In genomic region chr14:88790501-88791251, GRCh38 we compare ENCODE assay signal across 13 cellular contexts. TPM values are rescaled to one million over a fixed set of nuclear protein-coding genes. Genes with fewer than 3 reads are reported as not detected.
A peak's percentile ranks its signal among the peaks of the same experiment; 100 is the strongest.
DNase-seq lines count a peak whose midpoint lies in the region; ATAC-seq and TF ChIP-seq lines count a peak whose summit lies in the region.
"Had no signal": no experiment of that assay in that cellular context is flagged by ENCODE, and none has a peak within 500 bp of the region (broad histone marks: within the 10 kb centered on the region; RNA-seq: fewer than 3 reads in every experiment).

No MANE protein-coding gene starts in this region.

- H3K4me2 ChIP-seq in neural progenitor cell: no peak overlapping the region

- no peak overlapping the region for H2AFZ ChIP-seq in neural progenitor cell (replicated peaks)

- CTCF ChIA-PET in activated CD4-positive, alpha-beta T cell treated with anti-CD3 and anti-CD28 coated beads for 36 hours (lab: Charles Lee): interaction anchor here (0.9 to 1.4 kb wide), 2 partner anchors 34 to 124 kb away, joined by 3 read pairs; partner anchors contain the start of gene TTC8

- H3K4me1 Mint-ChIP-seq in activated CD4-positive, alpha-beta T cell treated with anti-CD3 and anti-CD28 coated beads for 36 hours: peaks cover 31% of the 10 kb centered on the region
- peaks cover 6 to 18% (median 13%) of the 10 kb centered on the region in 3 donors for H3K4me1 Mint-ChIP-seq in IgD-negative memory B cell
- H3K4me1 Mint-ChIP-seq in activated naive CD8-positive, alpha-beta T cell treated with anti-CD3 and anti-CD28 coated beads, Interleukin-2, amount 50 U/mL, for 24 hours: peaks cover 34% of the 10 kb centered on the region
- peaks cover 3% of the 10 kb centered on the region for H3K4me1 Mint-ChIP-seq in neural progenitor cell

- POLR2A ChIA-PET in activated CD4-positive, alpha-beta T cell treated with anti-CD3 and anti-CD28 coated beads for 36 hours (lab: Charles Lee): interaction anchor here (1.9 kb wide), 1 partner anchor 34 kb away, joined by 9 read pairs; the partner anchor contains the start of gene TTC8

- H4K20me1 ChIP-seq in neural progenitor cell (ENCODE audit: low read depth): peaks cover 8% of the 10 kb centered on the region

- H3K27me3 ChIP-seq in neural progenitor cell (peaks cover 79% of the 10 kb centered on the region), tibial artery (no peaks in the 10 kb centered on the region)
- H3K27me3 ChIP-seq: uterus had no signal

- H3K9me3 ChIP-seq in neural progenitor cell (ENCODE audit: low read depth) (no peaks in the 10 kb centered on the region), tibial artery (no peaks in the 10 kb centered on the region)
- H3K9me3 ChIP-seq: heart left ventricle, uterus had no signal

- no peaks in the 10 kb centered on the region for H3K36me3 Mint-ChIP-seq in activated CD4-positive, alpha-beta T cell treated with anti-CD3 and anti-CD28 coated beads for 36 hours (ENCODE audit: low read depth)
- H3K36me3 Mint-ChIP-seq in IgD-negative memory B cell: peaks cover 4% of the 10 kb centered on the region
- H3K36me3 Mint-ChIP-seq in activated naive CD8-positive, alpha-beta T cell treated with anti-CD3 and anti-CD28 coated beads, Interleukin-2, amount 50 U/mL, for 24 hours (ENCODE audit: low read depth): peaks cover 8% of the 10 kb centered on the region
- H3K36me3 Mint-ChIP-seq in neural progenitor cell: no peaks in the 10 kb centered on the region

- ATAC-seq in activated CD4-positive, alpha-beta T cell treated with anti-CD3 and anti-CD28 coated beads for 36 hours: peak; percentile 14
- no peak for ATAC-seq in activated naive CD8-positive, alpha-beta T cell treated with anti-CD3 and anti-CD28 coated beads, Interleukin-2, amount 50 U/mL, for 24 hours
- ATAC-seq: heart left ventricle, left lobe of liver had no signal

- H3K9me3 Mint-ChIP-seq in activated CD4-positive, alpha-beta T cell treated with anti-CD3 and anti-CD28 coated beads for 36 hours (ENCODE audit: low read depth): no peaks in the 10 kb centered on the region
- H3K9me3 Mint-ChIP-seq in IgD-negative memory B cell (peaks cover 0 to 4% (median 0%) of the 10 kb centered on the region in 3 donors), neural progenitor cell (no peaks in the 10 kb centered on the region)
- peaks cover 7% of the 10 kb centered on the region for H3K9me3 Mint-ChIP-seq in activated naive CD8-positive, alpha-beta T cell treated with anti-CD3 and anti-CD28 coated beads, Interleukin-2, amount 50 U/mL, for 24 hours

- H3K27ac ChIP-seq in neural progenitor cell: no peak overlapping the region
- no peak overlapping the region for H3K27ac ChIP-seq in tibial artery
- H3K27ac ChIP-seq: heart left ventricle, uterus had no signal

- DNase-seq in activated CD4-positive, alpha-beta T cell treated with anti-CD3 and anti-CD28 coated beads for 36 hours: no peak
- no peak for DNase-seq in activated CD4-positive, alpha-beta T cell treated with anti-CD3 and anti-CD28 coated beads for 4 hours
- no peak for DNase-seq in activated naive CD8-positive, alpha-beta T cell treated with anti-CD3 and anti-CD28 coated beads, Interleukin-2, amount 50 U/mL, for 24 hours
- DNase-seq in neural progenitor cell (ENCODE audit: low spot score): no peak
- no peak for DNase-seq in tibial artery
- no peak for DNase-seq in activated CD4-positive, CD25-positive, alpha-beta regulatory T cell (lab: John Stamatoyannopoulos, UW)
- no peak for DNase-seq in cardiac septum (ENCODE audit: low spot score)
- DNase-seq: aorta; effector CD4-positive, alpha-beta T cell; heart left ventricle; uterus had no signal

- H3K27ac Mint-ChIP-seq in activated CD4-positive, alpha-beta T cell treated with anti-CD3 and anti-CD28 coated beads for 36 hours: peak overlapping the region; percentile 87
- H3K27ac Mint-ChIP-seq in IgD-negative memory B cell (peak overlapping the region in 2 of 3 donors; percentile 93 to 94), neural progenitor cell (no peak overlapping the region)
- H3K27ac Mint-ChIP-seq in activated naive CD8-positive, alpha-beta T cell treated with anti-CD3 and anti-CD28 coated beads, Interleukin-2, amount 50 U/mL, for 24 hours: no peak overlapping the region

- intact Hi-C loops in activated CD4-positive, alpha-beta T cell treated with anti-CD3 and anti-CD28 coated beads for 36 hours (cut with DNase I, micrococcal nuclease): loop anchor here (5.0 kb wide), 7 partner anchors 123 to 798 kb away; partner anchors contain the start of genes GALC (in 1 of the 2), GPR65 (in 1 of the 2) and ZC3H14 (in 1 of the 2)
- intact Hi-C loops in tibial artery (cut with DNase I; ENCODE audit: low total_unique reads): no loop called here
- intact Hi-C loops in cardiac septum (cut with DNase I): no loop called here

- H3K4me3 ChIP-seq in neural progenitor cell (no peak overlapping the region), tibial artery (no peak overlapping the region)

- TF ChIP-seq CTCF in neural progenitor cell (IDR thresholded peaks at IDR 0.05) (no peak), tibial artery (IDR thresholded peaks at IDR 0.05) (no peak)

- peaks cover 3% of the 10 kb centered on the region for H3K27me3 Mint-ChIP-seq in activated CD4-positive, alpha-beta T cell treated with anti-CD3 and anti-CD28 coated beads for 36 hours
- H3K27me3 Mint-ChIP-seq in IgD-negative memory B cell (no peaks in the 10 kb centered on the region), neural progenitor cell (ENCODE audit: insufficient read depth, low read depth) (peaks cover 11% of the 10 kb centered on the region)
- peaks cover 3% of the 10 kb centered on the region for H3K27me3 Mint-ChIP-seq in activated naive CD8-positive, alpha-beta T cell treated with anti-CD3 and anti-CD28 coated beads, Interleukin-2, amount 50 U/mL, for 24 hours

- H3K79me2 ChIP-seq in neural progenitor cell (ENCODE audit: low read depth): no peaks in the 10 kb centered on the region

- H3K36me3 ChIP-seq in neural progenitor cell (no peaks in the 10 kb centered on the region), tibial artery (no peaks in the 10 kb centered on the region)
- H3K36me3 ChIP-seq: heart left ventricle, uterus had no signal

- H3K4me1 ChIP-seq in neural progenitor cell (no peaks in the 10 kb centered on the region), tibial artery (peaks cover 0 to 16% (median 10%) of the 10 kb centered on the region in 4 donors)

- peak overlapping the region; percentile 87 for H3K4me3 Mint-ChIP-seq in activated CD4-positive, alpha-beta T cell treated with anti-CD3 and anti-CD28 coated beads for 36 hours
- H3K4me3 Mint-ChIP-seq in IgD-negative memory B cell (peak overlapping the region in 3 of 4 donors; percentile 57 to 97 (median 89)), neural progenitor cell (peak overlapping the region; percentile 57)
- H3K4me3 Mint-ChIP-seq in activated naive CD8-positive, alpha-beta T cell treated with anti-CD3 and anti-CD28 coated beads, Interleukin-2, amount 50 U/mL, for 24 hours: peak overlapping the region; percentile 85

- no peak overlapping the region for H3K9ac ChIP-seq in neural progenitor cell

- peaks cover 8% of the 10 kb centered on the region for H3F3A ChIP-seq in neural progenitor cell (ENCODE audit: low read depth)

RNA-seq across cellular contexts. Expression of gene EML5, which starts 2.1 kb away (rescaled TPM):
- 1 to 10 TPM; 8.1 TPM for total RNA-seq in activated CD4-positive, alpha-beta T cell treated with anti-CD3 and anti-CD28 coated beads for 36 hours
- polyA plus RNA-seq in IgD-negative memory B cell: 0.61 TPM
- 0.71 and 1.0 TPM in 2 replicates for total RNA-seq in neural progenitor cell (ENCODE audit: low replicate concordance)
- total RNA-seq in cardiac septum: 0.24 TPM

RNA-seq across cellular contexts. Expression of gene TTC8, which starts 33.8 kb away (rescaled TPM):
- 1 to 10 TPM; 2.9 to 4.4 TPM for total RNA-seq in activated CD4-positive, alpha-beta T cell treated with anti-CD3 and anti-CD28 coated beads for 36 hours
- 2.2 TPM for polyA plus RNA-seq in IgD-negative memory B cell
- total RNA-seq in neural progenitor cell (ENCODE audit: low replicate concordance) (22.6 and 35.0 TPM in 2 replicates), cardiac septum (12.2 TPM)

Comparison
In these comparisons a context has a peak if more than half of its experiments do, and no peak if none do; other contexts are left out.
1. H3K27ac Mint-ChIP-seq: peak in activated CD4-positive, alpha-beta T cell treated with anti-CD3 and anti-CD28 coated beads for 36 hours (single experiment) and IgD-negative memory B cell (2 of 3); none in activated naive CD8-positive, alpha-beta T cell treated with anti-CD3 and anti-CD28 coated beads, Interleukin-2, amount 50 U/mL, for 24 hours (single experiment) and neural progenitor cell (single experiment).
2. intact Hi-C loops: an anchor here in activated CD4-positive, alpha-beta T cell treated with anti-CD3 and anti-CD28 coated beads for 36 hours (5.0 kb wide); none called in tibial artery and cardiac septum.
3. Peak in every context shown above with its lines, with median percentiles within 50 percentile points of each other: H3K4me3 Mint-ChIP-seq.